ENCODE assay signal across 8 cellular contexts in genomic region chr10:96832721-96833219, GRCh38. TPM values are rescaled to one million over a fixed set of nuclear protein-coding genes. Genes with fewer than 3 reads are reported as not detected.
DNase-seq lines count a peak whose midpoint lies in the region; ATAC-seq, FAIRE-seq and TF ChIP-seq lines count a peak whose summit lies in the region.

No MANE protein-coding gene starts in this region.

- no TSS peak for BruUV-seq in Calu3 (replicated peaks; lab: Mats Ljungman, UMichigan)

- H3K27ac Mint-ChIP-seq in Calu3 (ENCODE audit: unreplicated experiment) = peak overlapping the region; percentile 96
- H3K27ac Mint-ChIP-seq in activated T-helper 2 cell treated with anti-CD3 and anti-CD28 coated beads, Interferon-gamma antibody, Interleukin-2, Interleukin-4, amounts not matched to agents 10 μg/mL and 5 μg/mL and 100 μg/mL, durations not matched to agents 14 hours and 24 hours and 36 hours = peak overlapping the region; percentile 63
- H3K27ac Mint-ChIP-seq in nephron = peak overlapping the region; percentile 65 to 99 (median 98)

- H3K27me3 Mint-ChIP-seq in Calu3 (ENCODE audit: unreplicated experiment) (no peaks in the 10 kb centered on the region), nephron (ENCODE audit: low read depth) (no peaks in the 10 kb centered on the region)
- H3K27me3 Mint-ChIP-seq in activated T-helper 2 cell treated with anti-CD3 and anti-CD28 coated beads, Interferon-gamma antibody, Interleukin-2, Interleukin-4, amounts not matched to agents 10 μg/mL and 5 μg/mL and 100 μg/mL, durations not matched to agents 14 hours and 24 hours and 36 hours (ENCODE audit: low read depth) = no peaks in the 10 kb centered on the region

- H3K9me3 Mint-ChIP-seq in Calu3 (ENCODE audit: low read depth, unreplicated experiment) = no peaks in the 10 kb centered on the region
- H3K9me3 Mint-ChIP-seq in activated T-helper 2 cell treated with anti-CD3 and anti-CD28 coated beads, Interferon-gamma antibody, Interleukin-2, Interleukin-4, amounts not matched to agents 10 μg/mL and 5 μg/mL and 100 μg/mL, durations not matched to agents 14 hours and 24 hours and 36 hours = no peaks in the 10 kb centered on the region
- H3K9me3 Mint-ChIP-seq in nephron = no peaks in the 10 kb centered on the region

- peaks cover 22% of the 10 kb centered on the region for H3K4me1 Mint-ChIP-seq in Calu3 (ENCODE audit: low read depth, unreplicated experiment)
- peaks cover 43% of the 10 kb centered on the region for H3K4me1 Mint-ChIP-seq in activated T-helper 2 cell treated with anti-CD3 and anti-CD28 coated beads, Interferon-gamma antibody, Interleukin-2, Interleukin-4, amounts not matched to agents 10 μg/mL and 5 μg/mL and 100 μg/mL, durations not matched to agents 14 hours and 24 hours and 36 hours (ENCODE audit: low read depth)
- H3K4me1 Mint-ChIP-seq in nephron = peaks cover 42% of the 10 kb centered on the region

- TF ChIP-seq CTCF in Calu3 (IDR thresholded peaks at IDR 0.05; ENCODE audit: unreplicated experiment) (no peak), fibroblast of the aortic adventitia (IDR thresholded peaks at IDR 0.05; ENCODE audit: insufficient read depth, low read length) (no peak), nephron (IDR thresholded peaks at IDR 0.05; ENCODE audit: unreplicated experiment in 3 of 3) (no peak)

- H3K36me3 Mint-ChIP-seq in Calu3 (ENCODE audit: insufficient read depth, unreplicated experiment) (peaks cover 40% of the 10 kb centered on the region), nephron (ENCODE audit: low read depth) (peaks cover 15% of the 10 kb centered on the region)
- H3K36me3 Mint-ChIP-seq in activated T-helper 2 cell treated with anti-CD3 and anti-CD28 coated beads, Interferon-gamma antibody, Interleukin-2, Interleukin-4, amounts not matched to agents 10 μg/mL and 5 μg/mL and 100 μg/mL, durations not matched to agents 14 hours and 24 hours and 36 hours (ENCODE audit: low read depth) = peaks cover 32% of the 10 kb centered on the region

- DNase-seq in Calu3 (peak; percentile 85), HK-2 (ENCODE audit: unreplicated experiment) (peak; percentile 88), RCC 7860 (ENCODE audit: low spot score) (peak; percentile 52), fibroblast of the aortic adventitia (ENCODE audit: low read depth) (peak; percentile 57)
- DNase-seq in activated T-helper 2 cell treated with anti-CD3 and anti-CD28 coated beads, Interferon-gamma antibody, Interleukin-2, Interleukin-4, amounts not matched to agents 10 μg/mL and 5 μg/mL and 100 μg/mL, durations not matched to agents 14 hours and 24 hours and 36 hours (ENCODE audit: low spot score) = peak; percentile 82
- peak; percentile 83 for DNase-seq in stimulated activated naive CD4-positive, alpha-beta T cell treated with Interleukin-2 at 50 U/mL for 16 hours (lab: John Stamatoyannopoulos, UW)

- CTCF ChIA-PET in Calu3 (lab: Charles Lee) = interaction anchor here (0.7 kb wide), 1 partner anchor 190 kb away, joined by 3 read pairs; no protein-coding TSS in a partner anchor

- ATAC-seq in GM19463 (IDR thresholded peaks at IDR 0.05; ENCODE audit: unreplicated experiment) = peak; percentile 52

- intact Hi-C loops in Calu3 (cut with micrococcal nuclease; ENCODE audit: unreplicated experiment) = loop anchor here (5.0 to 10.0 kb wide), 2 partner anchors 190 to 458 kb away; no protein-coding TSS in a partner anchor
- intact Hi-C loops in activated T-helper 2 cell treated with anti-CD3 and anti-CD28 coated beads, Interferon-gamma antibody, Interleukin-2, Interleukin-4, amounts not matched to agents 10 μg/mL and 5 μg/mL and 100 μg/mL, durations not matched to agents 14 hours and 24 hours and 36 hours (cut with micrococcal nuclease) = loop anchor here (1.0 to 10.0 kb wide), 5 partner anchors 62 to 435 kb away; partner anchors contain the start of gene TM9SF3

- H3K4me3 ChIP-seq in fibroblast of the aortic adventitia (ENCODE audit: low read depth, low read length) = peak overlapping the region; percentile 84

- FAIRE-seq in RCC 7860 (lab: Jason Lieb, UNC) = no peak

- H3K4me3 Mint-ChIP-seq in Calu3 (ENCODE audit: low read depth, unreplicated experiment) = peak overlapping the region; percentile 92
- peak overlapping the region; percentile 88 for H3K4me3 Mint-ChIP-seq in activated T-helper 2 cell treated with anti-CD3 and anti-CD28 coated beads, Interferon-gamma antibody, Interleukin-2, Interleukin-4, amounts not matched to agents 10 μg/mL and 5 μg/mL and 100 μg/mL, durations not matched to agents 14 hours and 24 hours and 36 hours (ENCODE audit: low read depth)
- H3K4me3 Mint-ChIP-seq in nephron = peak overlapping the region; percentile 84 to 87 (median 84)

RNA-seq across cellular contexts. Expression of gene LCOR, which starts 0.7 kb away (rescaled TPM):
- total RNA-seq in Calu3 (2022) (50.1 and 52.8 TPM in 2 replicates), fibroblast of the aortic adventitia (ENCODE audit: low replicate concordance) (29.9 and 32.2 TPM in 2 replicates)
- 23.6 and 27.3 TPM in 2 replicates for total RNA-seq in activated T-helper 2 cell treated with anti-CD3 and anti-CD28 coated beads, Interferon-gamma antibody, Interleukin-2, Interleukin-4, amounts not matched to agents 10 μg/mL and 5 μg/mL and 100 μg/mL, durations not matched to agents 14 hours and 24 hours and 36 hours

Comparison
In these comparisons a context has a peak if more than half of its experiments do, and no peak if none do; other contexts are left out.
1. Peak in every context shown above with its lines: DNase-seq, ATAC-seq and H3K4me3 ChIP-seq.